In genomic region chr14:89186850-89187376, GRCh38 we compare ENCODE assay signal across 9 cellular contexts.
DNase-seq lines count a peak whose midpoint lies in the region; ATAC-seq and TF ChIP-seq lines count a peak whose summit lies in the region.
"Had no signal": no experiment of that assay in that cellular context is flagged by ENCODE, and none has a peak within 500 bp of the region (broad histone marks: within the 10 kb centered on the region; RNA-seq: fewer than 3 reads in every experiment).

No MANE protein-coding gene starts in this region.

- H3K27ac ChIP-seq in brain microvascular endothelial cell: no peak overlapping the region
- H3K27ac ChIP-seq: left lung had no signal

- H3K4me1 Mint-ChIP-seq in nephron progenitor cell: peaks cover 20% of the 10 kb centered on the region

- no peaks in the 10 kb centered on the region for H3K36me3 ChIP-seq in brain microvascular endothelial cell (replicated peaks)
- H3K36me3 ChIP-seq: left lung had no signal

- peaks cover 15% of the 10 kb centered on the region for H3K36me3 Mint-ChIP-seq in nephron progenitor cell (ENCODE audit: low read depth)

- TF ChIP-seq CTCF in choroid plexus epithelial cell (conservative IDR thresholded peaks at IDR 0.05; ENCODE audit: low read depth, low read length): no peak
- no peak for TF ChIP-seq CTCF in nephron progenitor cell (IDR thresholded peaks at IDR 0.05)
- no peak for TF ChIP-seq CTCF in brain microvascular endothelial cell (IDR thresholded peaks at IDR 0.05; ENCODE audit: low read depth, low read length, missing control alignments)

- in situ Hi-C loops in brain microvascular endothelial cell (cut with HindIII; ENCODE audit: low pct_ligation_motif_present, low sequenced_read_pairs): no loop called here

- peak; percentile 45 for ATAC-seq in GM19324 (IDR thresholded peaks at IDR 0.05; ENCODE audit: low FRiP score, unreplicated experiment)
- peak; percentile 85 for ATAC-seq in HG03571 (IDR thresholded peaks at IDR 0.05; ENCODE audit: unreplicated experiment)
- ATAC-seq: left lung had no signal

- H3K4me3 ChIP-seq in choroid plexus epithelial cell (ENCODE audit: low read depth, low read length) (no peak overlapping the region), brain microvascular endothelial cell (ENCODE audit: low read depth, low read length) (no peak overlapping the region)
- H3K4me3 ChIP-seq: left lung had no signal

- H3K27ac Mint-ChIP-seq in nephron progenitor cell: peak overlapping the region; percentile 74

- no peak overlapping the region for H3K4me3 Mint-ChIP-seq in nephron progenitor cell

- no peaks in the 10 kb centered on the region for H3K27me3 ChIP-seq in brain microvascular endothelial cell (replicated peaks)
- H3K27me3 ChIP-seq: left lung had no signal

- H3K9me3 Mint-ChIP-seq in nephron progenitor cell: no peaks in the 10 kb centered on the region

- peak; percentile 34 for DNase-seq in choroid plexus epithelial cell (ENCODE audit: low read depth)
- no peak for DNase-seq in nephron progenitor cell
- DNase-seq in globus pallidus (ENCODE audit: low spot score): no peak
- no peak for DNase-seq in cerebellar nuclear complex (lab: John Stamatoyannopoulos, UW)
- no peak for DNase-seq in NOMO-1 treated with DMSO at 0.1 percent for 48 hours (lab: John Stamatoyannopoulos, UW; ENCODE audit: unreplicated experiment)
- DNase-seq in brain microvascular endothelial cell: no peak

- no peaks in the 10 kb centered on the region for H3K27me3 Mint-ChIP-seq in nephron progenitor cell (ENCODE audit: low read depth, poor library complexity)
